Comparison of ENCODE assay signal across 9 cellular contexts in the genomic region with DNA sequence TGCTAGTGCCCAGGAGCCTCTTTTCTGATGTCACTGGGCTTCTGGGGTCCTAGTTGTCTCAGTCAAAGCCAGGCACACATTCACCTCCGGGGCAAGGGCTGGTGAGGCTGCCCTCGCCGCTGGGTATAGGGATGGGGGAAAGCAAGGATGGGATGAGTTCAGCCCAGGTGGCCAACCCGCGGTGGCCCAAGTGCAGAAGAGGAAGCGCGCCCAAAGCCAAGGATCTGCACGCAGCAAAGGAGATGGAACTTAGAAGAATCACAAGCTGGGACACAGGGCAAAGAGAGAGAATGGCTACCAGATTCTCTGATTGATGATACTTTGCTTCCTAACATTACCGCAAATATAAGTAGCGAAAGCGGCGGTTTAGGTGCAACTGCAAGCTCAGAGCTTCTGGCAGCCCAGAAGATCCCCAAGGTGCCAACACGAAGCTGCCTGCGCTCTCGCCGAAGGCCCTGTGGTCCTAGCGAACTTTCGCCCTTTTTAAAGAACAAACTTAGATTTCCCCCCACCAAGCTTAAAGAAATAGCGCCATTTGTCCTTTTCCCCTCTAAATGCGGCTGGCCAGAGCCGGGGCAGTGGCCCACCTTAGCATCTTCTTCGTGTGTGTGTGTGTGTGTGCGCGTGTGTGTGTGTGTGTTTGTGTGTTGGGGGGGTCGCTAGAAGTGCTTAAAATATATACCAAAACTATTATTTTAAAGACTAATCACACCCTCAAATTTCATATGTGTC. TPM values are rescaled to one million over a fixed set of nuclear protein-coding genes. Genes with fewer than 3 reads are reported as not detected.
A peak's percentile ranks its signal among the peaks of the same experiment; 100 is the strongest.
DNase-seq lines count a peak whose midpoint lies in the region; ATAC-seq and TF ChIP-seq lines count a peak whose summit lies in the region.
"Had no signal": no experiment of that assay in that cellular context is flagged by ENCODE, and none has a peak within 500 bp of the region (broad histone marks: within the 10 kb centered on the region; RNA-seq: fewer than 3 reads in every experiment).

No MANE protein-coding gene starts in this region.

- DNase-seq in A172 (ENCODE audit: low spot score) (peak; percentile 32), coronary artery (ENCODE audit: low spot score) (no peak), occipital lobe (lab: John Stamatoyannopoulos, UW) (no peak), 8988T (no peak)
- no peak for DNase-seq in activated effector memory CD4-positive, alpha-beta T cell treated with anti-CD3 and anti-CD28 coated beads, Interleukin-2, amount 50 U/mL, for 16 hours
- DNase-seq: cortex of kidney had no signal

- no peaks in the 10 kb centered on the region for H3K79me2 ChIP-seq in neural cell (replicated peaks; ENCODE audit: insufficient read depth, low read length)

- ATAC-seq in HG02623 (IDR thresholded peaks at IDR 0.05; ENCODE audit: unreplicated experiment) = no peak

- H3F3A ChIP-seq in neural cell (ENCODE audit: insufficient read depth, low read length, poor library complexity, severe bottlenecking) = no peaks in the 10 kb centered on the region

- peak overlapping the region; percentile 49 for H3K4me2 ChIP-seq in neural cell (ENCODE audit: low read length)

- peaks cover 21% of the 10 kb centered on the region for H3K4me1 ChIP-seq in HUES48 (ENCODE audit: control insufficient read depth, insufficient read depth, low read length)

- TF ChIP-seq EP300 in neural cell (conservative IDR thresholded peaks at IDR 0.05; ENCODE audit: poor library complexity, severe bottlenecking) = no peak

- H3K9me2 ChIP-seq in neural cell (ENCODE audit: insufficient read depth, low read length) = no peaks in the 10 kb centered on the region

- H3K4me3 ChIP-seq in HUES48 (ENCODE audit: low read depth, low read length) (peak overlapping the region; percentile 78), coronary artery (peak overlapping the region; percentile 89), neural cell (ENCODE audit: low read length) (peak overlapping the region; percentile 78)

- H3K27ac ChIP-seq in HUES48 (ENCODE audit: low read depth, low read length) = no peak overlapping the region
- H3K27ac ChIP-seq in coronary artery = peak overlapping the region; percentile 92 to 94
- H3K27ac ChIP-seq in neural cell (ENCODE audit: low read length) = no peak overlapping the region

- H3K27me3 ChIP-seq in HUES48 (ENCODE audit: control insufficient read depth, insufficient read depth, low read length) = peaks cover 96% of the 10 kb centered on the region
- peaks cover 90% of the 10 kb centered on the region for H3K27me3 ChIP-seq in neural cell (ENCODE audit: insufficient read depth, low read depth, low read length)

- no peak for TF ChIP-seq RAD21 in neural cell (conservative IDR thresholded peaks at IDR 0.05)

- no peak overlapping the region for H3K9ac ChIP-seq in HUES48 (ENCODE audit: low read depth, low read length)
- no peak overlapping the region for H3K9ac ChIP-seq in neural cell (ENCODE audit: low read length)

- H4K20me1 ChIP-seq in neural cell (ENCODE audit: insufficient read depth) = no peaks in the 10 kb centered on the region

- H2AFZ ChIP-seq in neural cell (ENCODE audit: low read depth, low read length) = no peak overlapping the region

- H3K36me3 ChIP-seq in HUES48 (ENCODE audit: control insufficient read depth, insufficient read depth, low read length) (no peaks in the 10 kb centered on the region), neural cell (ENCODE audit: insufficient read depth, low read length) (no peaks in the 10 kb centered on the region)

- H3K9me3 ChIP-seq in HUES48 (ENCODE audit: control insufficient read depth, insufficient read depth, low read length) (no peaks in the 10 kb centered on the region), neural cell (ENCODE audit: low read length) (no peaks in the 10 kb centered on the region)

- TF ChIP-seq CTCF in coronary artery (IDR thresholded peaks at IDR 0.05) (no peak), neural cell (IDR thresholded peaks at IDR 0.05; ENCODE audit: poor library complexity, severe bottlenecking) (no peak)

TF ChIP-seq in neural cell, 6 proteins besides CTCF, POLR2A, EP300 and RAD21:
- peak; percentile 16 for TF ChIP-seq EZH2 (IDR thresholded peaks at IDR 0.05; ENCODE audit: borderline replicate concordance, insufficient read depth, low read length, poor library complexity, severe bottlenecking)
- no peak for TF ChIP-seq SMC3 (conservative IDR thresholded peaks at IDR 0.05; ENCODE audit: poor library complexity)
- TF ChIP-seq REST (IDR thresholded peaks at IDR 0.05; ENCODE audit: borderline replicate concordance) = no peak
TF ChIP-seq in neural cell: peak in this region for 1.

RNA-seq across cellular contexts. Expression of gene MKX, which starts 0.9 kb away (rescaled TPM):
- total RNA-seq in A172 (2014; rRNA removed; shearing (Covaris generic)) = 185 and 203 TPM in 2 replicates
- polyA plus RNA-seq in neural cell = not detected in 2 replicates
- not detected in 2 replicates for polyA minus RNA-seq in neural cell
- 0.94 TPM for total RNA-seq in occipital lobe

Comparison
In these comparisons a context has a peak if more than half of its experiments do, and no peak if none do; other contexts are left out.
1. H3K27ac ChIP-seq: peak in coronary artery (2 of 2); none in HUES48 (single experiment) and neural cell (single experiment).
2. RNA of gene MKX, which starts 0.9 kb away (total RNA-seq): 185 to 203 TPM in A172; 0.94 TPM in occipital lobe (single experiment); every median in the first group is over 10 times any median in the second.
3. Peak in every context shown above with its lines, with median percentiles within 50 percentile points of each other: H3K4me3 ChIP-seq.